In genomic region chr2:176774768-176775453, GRCh38 we compare ENCODE assay signal across 21 cellular contexts.
DNase-seq lines count a peak whose midpoint lies in the region; ATAC-seq and TF ChIP-seq lines count a peak whose summit lies in the region.
"Had no signal": no experiment of that assay in that cellular context is flagged by ENCODE, and none has a peak within 500 bp of the region (broad histone marks: within the 10 kb centered on the region; RNA-seq: fewer than 3 reads in every experiment).

No MANE protein-coding gene starts in this region.

- peak; percentile 30 for DNase-seq in GM23248
- DNase-seq in SK-N-SH = peak; percentile 8
- peak; percentile 10 for DNase-seq in epithelial cell of esophagus (ENCODE audit: low read depth)
- peak; percentile 42 for DNase-seq in renal cortical epithelial cell (ENCODE audit: low read depth)
- no peak for DNase-seq in GM19240 (ENCODE audit: insufficient read length, low spot score)
- no peak for DNase-seq in SKM-1 treated with dmso at 0.1 percent for 144 hours (lab: John Stamatoyannopoulos, UW; ENCODE audit: unreplicated experiment)
- DNase-seq: CD4-positive, CD25-positive, alpha-beta regulatory T cell; DMS79; KBM-7; NCI-H1105; NCI-H146; NCI-H2029; NCI-H2171; NCI-H345; NCI-H524; Peyer's patch had no signal

- no peak for TF ChIP-seq CTCF in SK-N-SH (IDR thresholded peaks at IDR 0.05)
- no peak for TF ChIP-seq CTCF in epithelial cell of esophagus (IDR thresholded peaks at IDR 0.05; ENCODE audit: insufficient read depth, low read depth, low read length, missing control alignments)

- POLR2A ChIA-PET in SK-N-SH (lab: Yijun Ruan, JAX) = interaction anchor here (0.5 kb wide), 1 partner anchor 13 kb away, joined by 5 read pairs; no protein-coding TSS in a partner anchor

- no peaks in the 10 kb centered on the region for H3K4me1 ChIP-seq in GM23248 (ENCODE audit: insufficient read depth)
- H3K4me1 ChIP-seq in SK-N-SH (ENCODE audit: control insufficient read depth in 1 of 2, insufficient read depth in 2 of 2, low read depth in 1 of 2, low read length in 1 of 2) = peaks cover 0 to 6% of the 10 kb centered on the region in 2 experiments; a peak in 3 of 4 replicates
- H3K4me1 ChIP-seq: A549, HAP-1, Peyer's patch had no signal

- H3K9ac ChIP-seq in GM23248 (no peak overlapping the region), SK-N-SH (no peak overlapping the region)

- H4K20me1 ChIP-seq in GM23248 (ENCODE audit: insufficient read depth) = no peaks in the 10 kb centered on the region
- no peaks in the 10 kb centered on the region for H4K20me1 ChIP-seq in SK-N-SH (ENCODE audit: insufficient read depth)

- H3K27me3 ChIP-seq in GM23248 (replicated peaks; ENCODE audit: insufficient read depth) (no peaks in the 10 kb centered on the region), SK-N-SH (ENCODE audit: insufficient read depth) (no peaks in the 10 kb centered on the region)
- H3K27me3 ChIP-seq: Peyer's patch had no signal

- H3K27ac ChIP-seq in GM23248 (no peak overlapping the region), SK-N-SH (ENCODE audit: low read depth in 2 of 2, low read length in 1 of 2) (peak overlapping the region in 1 of 2 experiments; percentile 39; a peak in 1 of 4 replicates)
- H3K27ac ChIP-seq: A549, HL-60, Peyer's patch had no signal

- 72 to 73% methylated on average over 2 of the region's 2 CpGs for WGBS in GM23248 (ENCODE audit: low coverage in 1 of 2, low lambda C conversion rate in 2 of 2, missing lambda C conversion rate in 2 of 2), 2 experiments
- WGBS in SK-N-SH (ENCODE audit: low lambda C conversion rate) = 36% methylated on average over 2 of the region's 2 CpGs

- no peak overlapping the region for H3K4me3 ChIP-seq in GM23248
- H3K4me3 ChIP-seq in SK-N-SH (ENCODE audit: low read depth in 2 of 2, low read length in 1 of 2) = no peak overlapping the region
- H3K4me3 ChIP-seq in epithelial cell of esophagus (ENCODE audit: low read length) = no peak overlapping the region
- H3K4me3 ChIP-seq: A549, GM23338, HAP-1, Peyer's patch had no signal

- no peak for ATAC-seq in GM18502 (IDR thresholded peaks at IDR 0.05; ENCODE audit: poor library complexity, unreplicated experiment)
- ATAC-seq: A549, GM23338 had no signal

- H3F3A ChIP-seq in GM23248 (ENCODE audit: insufficient read depth) (no peaks in the 10 kb centered on the region), SK-N-SH (replicated peaks; ENCODE audit: insufficient read depth) (no peaks in the 10 kb centered on the region)

- CTCF ChIA-PET in SK-N-SH (lab: Yijun Ruan, JAX) = interaction anchor here (1.4 to 2.0 kb wide), 2 partner anchors 40 to 374 kb away, joined by 3 to 7 read pairs; no protein-coding TSS in a partner anchor

- in situ Hi-C loops in GM23248 (cut with MboI) = no loop called here

- no peak overlapping the region for H3K4me2 ChIP-seq in GM23248 (ENCODE audit: unreplicated experiment)
- H3K4me2 ChIP-seq in SK-N-SH = no peak overlapping the region
- H3K4me2 ChIP-seq: A549, GM23338 had no signal

- H3K79me2 ChIP-seq in GM23248 (ENCODE audit: insufficient read depth) = no peaks in the 10 kb centered on the region
- no peaks in the 10 kb centered on the region for H3K79me2 ChIP-seq in SK-N-SH (ENCODE audit: insufficient read depth)

- H3K9me2 ChIP-seq in GM23248 (ENCODE audit: insufficient read depth) (no peaks in the 10 kb centered on the region), SK-N-SH (no peaks in the 10 kb centered on the region)

- no peak overlapping the region for H2AFZ ChIP-seq in GM23248
- no peak overlapping the region for H2AFZ ChIP-seq in SK-N-SH (ENCODE audit: low read depth)
- H2AFZ ChIP-seq: GM23338 had no signal

- no peak for TF ChIP-seq EP300 in SK-N-SH (IDR thresholded peaks at IDR 0.05; ENCODE audit: borderline replicate concordance in 1 of 2, low read depth in 1 of 2, low read length in 1 of 2)

- no peaks in the 10 kb centered on the region for H3K9me3 ChIP-seq in GM23248 (ENCODE audit: low read depth)
- no peaks in the 10 kb centered on the region for H3K9me3 ChIP-seq in SK-N-SH
- H3K9me3 ChIP-seq: A549, HAP-1 had no signal

- no peaks in the 10 kb centered on the region for H3K36me3 ChIP-seq in GM23248 (ENCODE audit: low read depth)
- no peaks in the 10 kb centered on the region for H3K36me3 ChIP-seq in SK-N-SH (replicated peaks in 1 of 2; ENCODE audit: control insufficient read depth in 1 of 2, insufficient read depth in 2 of 2, low read length in 1 of 2)
- H3K36me3 ChIP-seq: HAP-1, Peyer's patch had no signal

- TF ChIP-seq RAD21 in SK-N-SH (IDR thresholded peaks at IDR 0.05; ENCODE audit: low read length) = no peak

TF ChIP-seq in SK-N-SH, 30 proteins besides CTCF, POLR2A, EP300 and RAD21:
- TF ChIP-seq RCOR1 (IDR thresholded peaks at IDR 0.05; ENCODE audit: low read length) = peak; percentile 32; the same call in 1 of the 2 replicates
- TF ChIP-seq FOXJ3 (CRISPR knock-in tag; IDR thresholded peaks at IDR 0.05) = no peak

Comparison
In these comparisons a context has a peak if more than half of its experiments do, and no peak if none do; other contexts are left out.
1. DNase-seq: peak in GM23248 (single experiment), SK-N-SH (single experiment), epithelial cell of esophagus (single experiment) and renal cortical epithelial cell (single experiment); none in GM19240 (single experiment) and SKM-1 treated with dmso at 0.1 percent for 144 hours (single experiment).